10 cellular contexts compared by ENCODE assay signal in the genomic region with DNA sequence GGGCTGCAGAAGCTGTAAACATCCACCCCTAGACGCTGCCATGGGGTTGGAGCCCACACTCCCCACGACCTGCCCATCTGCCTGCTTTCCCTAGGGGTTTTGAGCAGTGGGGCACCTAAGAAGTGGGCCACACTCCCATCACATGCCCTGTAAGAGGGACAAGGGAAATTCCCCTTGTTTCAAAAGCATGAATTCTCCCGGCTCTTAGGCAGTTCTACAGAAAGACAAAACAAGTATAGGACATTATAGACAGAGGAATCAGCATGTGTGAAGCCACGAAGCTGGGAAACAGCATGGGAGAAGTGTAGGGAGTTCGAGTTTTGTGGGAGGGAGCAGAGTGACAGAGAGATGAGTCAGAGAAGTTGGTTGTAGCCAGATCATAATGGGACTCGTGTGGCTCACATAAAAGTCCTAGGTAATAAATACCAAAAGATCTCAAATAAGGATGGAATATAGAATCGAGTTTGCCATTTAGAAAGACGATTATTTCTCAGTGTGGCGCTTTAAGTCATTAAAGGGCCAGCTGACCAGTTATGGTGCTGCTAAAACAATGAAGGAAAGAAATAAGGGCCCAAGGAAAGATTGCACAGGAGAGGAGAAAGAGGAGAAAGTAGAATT. TPM values are rescaled to one million over a fixed set of nuclear protein-coding genes. Genes with fewer than 3 reads are reported as not detected.
DNase-seq lines count a peak whose midpoint lies in the region; ATAC-seq and TF ChIP-seq lines count a peak whose summit lies in the region.
"Had no signal": no experiment of that assay in that cellular context is flagged by ENCODE, and none has a peak within 500 bp of the region (broad histone marks: within the 10 kb centered on the region; RNA-seq: fewer than 3 reads in every experiment).

No MANE protein-coding gene starts in this region.

- H2AFZ ChIP-seq in GM23248 (peak overlapping the region; percentile 70), neural progenitor cell (replicated peaks) (no peak overlapping the region)

- 18 to 19% methylated on average over 8 to 9 of the region's 9 CpGs for WGBS in GM23248 (ENCODE audit: low coverage in 1 of 2, low lambda C conversion rate in 2 of 2, missing lambda C conversion rate in 2 of 2), 2 experiments

- H3K36me3 ChIP-seq in GM23248 (ENCODE audit: low read depth), result no peaks in the 10 kb centered on the region
- H3K36me3 ChIP-seq in colonic mucosa, result no peaks in the 10 kb centered on the region
- H3K36me3 ChIP-seq in neural progenitor cell, result no peaks in the 10 kb centered on the region

- H3K4me1 Mint-ChIP-seq in neural progenitor cell, result peaks cover 16% of the 10 kb centered on the region

- DNase-seq in GM23248, result peak; percentile 84
- peak; percentile 79 for DNase-seq in NB4 (ENCODE audit: low read depth)
- peak; percentile 32 for DNase-seq in colonic mucosa
- no peak for DNase-seq in neural progenitor cell (ENCODE audit: low spot score)
- DNase-seq: NCI-H2227 treated with DMSO at 0.1 percent for 48 hours had no signal

- H3K4me2 ChIP-seq in GM23248 (ENCODE audit: unreplicated experiment) (peak overlapping the region; percentile 78), neural progenitor cell (peak overlapping the region; percentile 22)

- no peak for TF ChIP-seq POLR2A in NB4 (IDR thresholded peaks at IDR 0.05; ENCODE audit: extremely low read depth, insufficient read length)

- H3K4me3 ChIP-seq in GM23248 (peak overlapping the region; percentile 57), NB4 (ENCODE audit: low read depth, low read length) (peak overlapping the region; percentile 18), colonic mucosa (no peak overlapping the region), neural progenitor cell (no peak overlapping the region)

- H3K27ac ChIP-seq in GM23248 (peak overlapping the region; percentile 88), colonic mucosa (peak overlapping the region; percentile 48), neural progenitor cell (no peak overlapping the region)

- no peaks in the 10 kb centered on the region for H3K27me3 ChIP-seq in GM23248 (replicated peaks; ENCODE audit: insufficient read depth)
- no peaks in the 10 kb centered on the region for H3K27me3 ChIP-seq in colonic mucosa
- no peaks in the 10 kb centered on the region for H3K27me3 ChIP-seq in neural progenitor cell

- H3K9me2 ChIP-seq in GM23248 (ENCODE audit: insufficient read depth), result no peaks in the 10 kb centered on the region

- H3K27ac Mint-ChIP-seq in neural progenitor cell, result no peak overlapping the region

- in situ Hi-C loops in GM23248 (cut with MboI), result no loop called here

- TF ChIP-seq CTCF in NB4 (IDR thresholded peaks at IDR 0.05; ENCODE audit: low read depth, low read length), result no peak
- no peak for TF ChIP-seq CTCF in colonic mucosa (IDR thresholded peaks at IDR 0.05)
- TF ChIP-seq CTCF in neural progenitor cell (IDR thresholded peaks at IDR 0.05), result no peak

- H3K27me3 Mint-ChIP-seq in neural progenitor cell (ENCODE audit: insufficient read depth, low read depth), result no peaks in the 10 kb centered on the region

- H3K9me3 Mint-ChIP-seq in neural progenitor cell, result no peaks in the 10 kb centered on the region
- H3K9me3 Mint-ChIP-seq: neural crest cell had no signal

- H3K9ac ChIP-seq in GM23248, result peak overlapping the region; percentile 66
- no peak overlapping the region for H3K9ac ChIP-seq in colonic mucosa (ENCODE audit: low read depth in 2 of 2, low read length in 2 of 2)
- H3K9ac ChIP-seq in neural progenitor cell, result no peak overlapping the region

- H3K4me3 Mint-ChIP-seq in neural progenitor cell, result no peak overlapping the region
- H3K4me3 Mint-ChIP-seq: neural crest cell had no signal

- H4K20me1 ChIP-seq in GM23248 (ENCODE audit: insufficient read depth) (no peaks in the 10 kb centered on the region), neural progenitor cell (ENCODE audit: low read depth) (no peaks in the 10 kb centered on the region)

- H3K9me3 ChIP-seq in GM23248 (ENCODE audit: low read depth) (no peaks in the 10 kb centered on the region), colonic mucosa (no peaks in the 10 kb centered on the region), neural progenitor cell (ENCODE audit: low read depth) (no peaks in the 10 kb centered on the region)

- intact Hi-C loops in colonic mucosa (cut with DNase I), result no loop called here

- H3K79me2 ChIP-seq in GM23248 (ENCODE audit: insufficient read depth) (no peaks in the 10 kb centered on the region), neural progenitor cell (ENCODE audit: low read depth) (no peaks in the 10 kb centered on the region)

- H3K36me3 Mint-ChIP-seq in neural progenitor cell, result peaks cover 26% of the 10 kb centered on the region

- H3F3A ChIP-seq in GM23248 (ENCODE audit: insufficient read depth) (peaks cover 7% of the 10 kb centered on the region; the same call in 1 of the 2 replicates), neural progenitor cell (ENCODE audit: low read depth) (peaks cover 11% of the 10 kb centered on the region)

- H3K4me1 ChIP-seq in GM23248 (ENCODE audit: insufficient read depth), result peaks cover 18% of the 10 kb centered on the region
- H3K4me1 ChIP-seq in colonic mucosa, result peaks cover 8% of the 10 kb centered on the region
- H3K4me1 ChIP-seq in neural progenitor cell, result peaks cover 23% of the 10 kb centered on the region

- ATAC-seq in GM18502 (IDR thresholded peaks at IDR 0.05; ENCODE audit: poor library complexity, unreplicated experiment) (no peak), HG02970 (IDR thresholded peaks at IDR 0.05; ENCODE audit: low FRiP score, unreplicated experiment) (no peak), GM19324 (IDR thresholded peaks at IDR 0.05; ENCODE audit: low FRiP score, unreplicated experiment) (no peak), HG02981 (IDR thresholded peaks at IDR 0.05; ENCODE audit: unreplicated experiment) (no peak)

RNA-seq across cellular contexts. Expression of gene APOO, which starts 23.9 kb away (rescaled TPM):
- 7.3 and 8.6 TPM in 2 replicates for total RNA-seq in GM23248 (2014; rRNA removed; shearing (Covaris generic))
- 20.2 and 21.0 TPM in 2 replicates for polyA plus RNA-seq in GM23248 (2016; fragmentation: Nextera tagmentation; extraction: Ambion mirVana)
- total RNA-seq in colonic mucosa (10 to 100 TPM; 36.3 to 38.9 TPM), neural progenitor cell (ENCODE audit: low replicate concordance) (44.2 and 81.0 TPM in 2 replicates)

RNA-seq across cellular contexts. Expression of gene CXorf58, which starts 24.0 kb away (rescaled TPM):
- not detected in 2 replicates for total RNA-seq in GM23248 (2014; rRNA removed; shearing (Covaris generic))
- polyA plus RNA-seq in GM23248 (2016; fragmentation: Nextera tagmentation; extraction: Ambion mirVana), result not detected in 2 replicates
- not detected for total RNA-seq in colonic mucosa
- total RNA-seq in neural progenitor cell (ENCODE audit: low replicate concordance), result not detected in 2 replicates

Comparison
In these comparisons a context has a peak if more than half of its experiments do, and no peak if none do; other contexts are left out.
1. H3K4me3 ChIP-seq: peak in GM23248 (single experiment) and NB4 (single experiment); none in colonic mucosa (single experiment) and neural progenitor cell (single experiment).